ENCODE assay signal across 10 cellular contexts in genomic region chr16:85601730-85602401, GRCh38. TPM values are rescaled to one million over a fixed set of nuclear protein-coding genes. Genes with fewer than 3 reads are reported as not detected.
A peak's percentile ranks its signal among the peaks of the same experiment; 100 is the strongest.
DNase-seq lines count a peak whose midpoint lies in the region; ATAC-seq and TF ChIP-seq lines count a peak whose summit lies in the region.
"Had no signal": no experiment of that assay in that cellular context is flagged by ENCODE, and none has a peak within 500 bp of the region (broad histone marks: within the 10 kb centered on the region; RNA-seq: fewer than 3 reads in every experiment).

No MANE protein-coding gene starts in this region.

- TF ChIP-seq CTCF in WERI-Rb-1 (IDR thresholded peaks at IDR 0.05; ENCODE audit: low read depth, low read length) (no peak), smooth muscle cell (IDR thresholded peaks at IDR 0.05; ENCODE audit: borderline replicate concordance, insufficient read depth, poor library complexity, severe bottlenecking) (no peak)

- H3K79me2 ChIP-seq in smooth muscle cell (ENCODE audit: low read depth): peaks cover 41% of the 10 kb centered on the region

- ATAC-seq in right cardiac atrium (peak; percentile 52 to 57), GM18517 (IDR thresholded peaks at IDR 0.05; ENCODE audit: unreplicated experiment) (no peak)

- H3F3A ChIP-seq in smooth muscle cell (ENCODE audit: low read depth): peaks cover 10% of the 10 kb centered on the region

- 73% methylated on average over 30 of the region's 30 CpGs for WGBS in right cardiac atrium
- WGBS in smooth muscle cell (ENCODE audit: low lambda C conversion rate): 41% methylated on average over 28 of the region's 30 CpGs

- H3K4me1 ChIP-seq in right cardiac atrium (ENCODE audit: control insufficient read depth, insufficient read depth, low read length) (peaks cover 18% of the 10 kb centered on the region), smooth muscle cell (ENCODE audit: low read depth) (peaks cover 43% of the 10 kb centered on the region)

- H3K27ac ChIP-seq in WERI-Rb-1 (peak overlapping the region; percentile 52), right cardiac atrium (ENCODE audit: low read length) (peak overlapping the region; percentile 14), smooth muscle cell (ENCODE audit: low read depth) (peak overlapping the region; percentile 42)
- H3K27ac ChIP-seq: ascending aorta, epithelial cell of prostate had no signal

- no peak overlapping the region for H2AFZ ChIP-seq in smooth muscle cell (ENCODE audit: low read depth)

- H3K4me3 ChIP-seq in WERI-Rb-1 (ENCODE audit: low read depth, low read length): no peak overlapping the region
- no peak overlapping the region for H3K4me3 ChIP-seq in right cardiac atrium (ENCODE audit: low read length)
- H3K4me3 ChIP-seq in smooth muscle cell: no peak overlapping the region
- H3K4me3 ChIP-seq: ascending aorta had no signal

- no peaks in the 10 kb centered on the region for H3K36me3 ChIP-seq in WERI-Rb-1
- H3K36me3 ChIP-seq in smooth muscle cell (ENCODE audit: low read depth): no peaks in the 10 kb centered on the region
- H3K36me3 ChIP-seq: ascending aorta had no signal

- no peaks in the 10 kb centered on the region for H3K27me3 ChIP-seq in WERI-Rb-1 (ENCODE audit: insufficient read depth, low read depth, severe bottlenecking)
- no peaks in the 10 kb centered on the region for H3K27me3 ChIP-seq in right cardiac atrium (ENCODE audit: control insufficient read depth, insufficient read depth)
- no peaks in the 10 kb centered on the region for H3K27me3 ChIP-seq in smooth muscle cell (ENCODE audit: low read depth)
- H3K27me3 ChIP-seq: ascending aorta had no signal

- peaks cover 95% of the 10 kb centered on the region for H4K20me1 ChIP-seq in smooth muscle cell (ENCODE audit: low read depth)

- DNase-seq in ELF-1 (ENCODE audit: low read depth, low spot score): peak; percentile 33
- DNase-seq in WERI-Rb-1: no peak
- peak in 2 of 3 donors; percentile 51 to 75 for DNase-seq in right cardiac atrium
- DNase-seq in smooth muscle cell (lab: John Stamatoyannopoulos, UW; ENCODE audit: unreplicated experiment): peak; percentile 47
- no peak for DNase-seq in middle frontal gyrus (ENCODE audit: extremely low spot score, low spot score)
- DNase-seq in midbrain (lab: John Stamatoyannopoulos, UW): no peak
- DNase-seq: Calu3 had no signal

- no peak overlapping the region for H3K9ac ChIP-seq in smooth muscle cell (ENCODE audit: low read depth)

- intact Hi-C loops in right cardiac atrium (cut with DNase I): no loop called here

- peak overlapping the region; percentile 9 for H3K4me2 ChIP-seq in smooth muscle cell

- H3K9me3 ChIP-seq in WERI-Rb-1 (ENCODE audit: severe bottlenecking) (no peaks in the 10 kb centered on the region), right cardiac atrium (ENCODE audit: control insufficient read depth, low read length) (no peaks in the 10 kb centered on the region), smooth muscle cell (replicated peaks; ENCODE audit: low read depth) (no peaks in the 10 kb centered on the region)
- H3K9me3 ChIP-seq: ascending aorta had no signal

RNA-seq across cellular contexts. Expression of gene GSE1, which starts 11.3 kb away (rescaled TPM):
- total RNA-seq in right cardiac atrium (10 to 100 TPM; 70.8 to 99.8 (median 92.5) TPM), smooth muscle cell (21.4 and 27.7 TPM in 2 replicates)
- polyA plus RNA-seq in right cardiac atrium (40.3 TPM), smooth muscle cell (13.6 and 17.1 TPM in 2 replicates)

Comparison
In these comparisons a context has a peak if more than half of its experiments do, and no peak if none do; other contexts are left out.
1. DNase-seq: peak in ELF-1 (single experiment), right cardiac atrium (2 of 3) and smooth muscle cell (single experiment); none in WERI-Rb-1 (single experiment), middle frontal gyrus (single experiment) and midbrain (single experiment).
2. Peak in every context shown above with its lines, with median percentiles within 50 percentile points of each other: H3K27ac ChIP-seq.